ENCODE assay signal across 21 cellular contexts in genomic region chr19:48552406-48553322, GRCh38. TPM values are rescaled to one million over a fixed set of nuclear protein-coding genes. Genes with fewer than 3 reads are reported as not detected.
DNase-seq lines count a peak whose midpoint lies in the region; ATAC-seq, FAIRE-seq and TF ChIP-seq lines count a peak whose summit lies in the region.
"Had no signal": no experiment of that assay in that cellular context is flagged by ENCODE, and none has a peak within 500 bp of the region (broad histone marks: within the 10 kb centered on the region; RNA-seq: fewer than 3 reads in every experiment).

No MANE protein-coding gene starts in this region.

- no peak overlapping the region for H3K27ac Mint-ChIP-seq in activated CD8-positive, alpha-beta T cell treated with anti-CD3 and anti-CD28 coated beads, Interleukin-2, amount 10 ng/mL, durations not matched to agents 7 days and 5 days
- no peak overlapping the region for H3K27ac Mint-ChIP-seq in activated CD8-positive, alpha-beta T cell treated with anti-CD3 and anti-CD28 coated beads for 36 hours
- peak overlapping the region; percentile 57; the same call in 1 of the 2 replicates for H3K27ac Mint-ChIP-seq in WTC11
- no peak overlapping the region for H3K27ac Mint-ChIP-seq in natural killer cell
- H3K27ac Mint-ChIP-seq: naive B cell; stimulated activated effector memory CD8-positive, alpha-beta T cell treated with anti-CD3 and anti-CD28 coated beads, Interleukin-12 subunit alpha, Interleukin-12 subunit beta, amount 100 ng/mL, for 72 hours had no signal

- no peaks in the 10 kb centered on the region for H3K79me2 ChIP-seq in HepG2 (ENCODE audit: insufficient read depth, low read length)

- intact Hi-C loops in activated CD8-positive, alpha-beta T cell treated with anti-CD3 and anti-CD28 coated beads for 36 hours (cut with micrococcal nuclease) = no loop called here
- intact Hi-C loops in HepG2 (cut with micrococcal nuclease; ENCODE audit: unreplicated experiment) (loop anchor here (5.0 kb wide), 1 partner anchor 35 kb away; no protein-coding TSS in a partner anchor), natural killer cell (cut with micrococcal nuclease) (no loop called here)

- no TSS peak for BruUV-seq in HepG2 (replicated peaks; lab: Mats Ljungman, UMichigan)

- no peaks in the 10 kb centered on the region for H3K4me1 Mint-ChIP-seq in activated CD8-positive, alpha-beta T cell treated with anti-CD3 and anti-CD28 coated beads, Interleukin-2, amount 10 ng/mL, durations not matched to agents 7 days and 5 days (ENCODE audit: low read depth)
- no peaks in the 10 kb centered on the region for H3K4me1 Mint-ChIP-seq in activated CD8-positive, alpha-beta T cell treated with anti-CD3 and anti-CD28 coated beads for 36 hours (ENCODE audit: low read depth)
- H3K4me1 Mint-ChIP-seq in WTC11 = peaks cover 25% of the 10 kb centered on the region
- H3K4me1 Mint-ChIP-seq in natural killer cell = no peaks in the 10 kb centered on the region
- H3K4me1 Mint-ChIP-seq: naive B cell; stimulated activated effector memory CD8-positive, alpha-beta T cell treated with anti-CD3 and anti-CD28 coated beads, Interleukin-12 subunit alpha, Interleukin-12 subunit beta, amount 100 ng/mL, for 72 hours had no signal

- no peaks in the 10 kb centered on the region for H3K27me3 Mint-ChIP-seq in activated CD8-positive, alpha-beta T cell treated with anti-CD3 and anti-CD28 coated beads, Interleukin-2, amount 10 ng/mL, durations not matched to agents 7 days and 5 days (ENCODE audit: low read depth)
- no peaks in the 10 kb centered on the region for H3K27me3 Mint-ChIP-seq in activated CD8-positive, alpha-beta T cell treated with anti-CD3 and anti-CD28 coated beads for 36 hours
- H3K27me3 Mint-ChIP-seq in WTC11 (ENCODE audit: low read depth) (no peaks in the 10 kb centered on the region), natural killer cell (ENCODE audit: low read depth in 2 of 2) (peaks cover 0 to 5% of the 10 kb centered on the region in 2 donors)

- no peak for TF ChIP-seq EP300 in HepG2 (IDR thresholded peaks at IDR 0.05; ENCODE audit: low read depth in 2 of 2, low read length in 2 of 2)
- no peak for TF ChIP-seq EP300 in HepG2 (CRISPR knock-in tag; IDR thresholded peaks at IDR 0.05; ENCODE audit: borderline replicate concordance)
- no peak for TF ChIP-seq EP300 in gastroesophageal sphincter (IDR thresholded peaks at IDR 0.05)

- H3K27me3 ChIP-seq in HepG2 (ENCODE audit: control insufficient read depth in 1 of 2, insufficient read depth in 2 of 2, low read length in 2 of 2) (peaks cover 0 to 15% of the 10 kb centered on the region in 2 experiments; a peak in 3 of 5 replicates), gastroesophageal sphincter (peaks cover 62% of the 10 kb centered on the region)

- TF ChIP-seq RAD21 in HepG2 (CRISPR knock-in tag; IDR thresholded peaks at IDR 0.05) = no peak

- H3K9me3 ChIP-seq in HepG2 (ENCODE audit: low read length) (no peaks in the 10 kb centered on the region), gastroesophageal sphincter (no peaks in the 10 kb centered on the region)

- CTCF ChIA-PET in activated CD8-positive, alpha-beta T cell treated with anti-CD3 and anti-CD28 coated beads, Interleukin-2, amount 10 ng/mL, durations not matched to agents 7 days and 5 days (lab: Charles Lee) = interaction anchor here (1.0 kb wide), 1 partner anchor 36 kb away, joined by 3 read pairs; no protein-coding TSS in a partner anchor
- CTCF ChIA-PET in activated CD8-positive, alpha-beta T cell treated with anti-CD3 and anti-CD28 coated beads for 36 hours (lab: Charles Lee) = interaction anchor here (0.6 to 0.9 kb wide), 2 partner anchors 11 to 36 kb away, joined by 3 read pairs; no protein-coding TSS in a partner anchor
- CTCF ChIA-PET in WTC11 (lab: Charles Lee) = interaction anchor here (0.6 to 3.0 kb wide), 9 partner anchors 16 to 239 kb away, joined by 3 to 24 read pairs (median 3); no protein-coding TSS in a partner anchor
- CTCF ChIA-PET in HepG2 (lab: Yijun Ruan, JAX; ENCODE audit: low intra/inter-chr PET ratio, low total read pairs) = interaction anchor here (0.6 kb wide), 1 partner anchor 632 kb away, joined by 3 read pairs; no protein-coding TSS in a partner anchor

- no peaks in the 10 kb centered on the region for H3K9me3 Mint-ChIP-seq in activated CD8-positive, alpha-beta T cell treated with anti-CD3 and anti-CD28 coated beads, Interleukin-2, amount 10 ng/mL, durations not matched to agents 7 days and 5 days (ENCODE audit: insufficient read depth)
- H3K9me3 Mint-ChIP-seq in activated CD8-positive, alpha-beta T cell treated with anti-CD3 and anti-CD28 coated beads for 36 hours = no peaks in the 10 kb centered on the region
- no peaks in the 10 kb centered on the region for H3K9me3 Mint-ChIP-seq in WTC11
- no peaks in the 10 kb centered on the region for H3K9me3 Mint-ChIP-seq in natural killer cell
- H3K9me3 Mint-ChIP-seq: CD4-positive, CD25-positive, alpha-beta regulatory T cell; naive B cell; stimulated activated effector memory CD8-positive, alpha-beta T cell treated with anti-CD3 and anti-CD28 coated beads, Interleukin-12 subunit alpha, Interleukin-12 subunit beta, amount 100 ng/mL, for 72 hours had no signal

- no peaks in the 10 kb centered on the region for H3K36me3 ChIP-seq in HepG2 (replicated peaks in 1 of 2; ENCODE audit: control insufficient read depth in 1 of 2, insufficient read depth in 2 of 2, low read length in 2 of 2)
- no peaks in the 10 kb centered on the region for H3K36me3 ChIP-seq in gastroesophageal sphincter

- H3K36me3 Mint-ChIP-seq in activated CD8-positive, alpha-beta T cell treated with anti-CD3 and anti-CD28 coated beads, Interleukin-2, amount 10 ng/mL, durations not matched to agents 7 days and 5 days (ENCODE audit: low read depth) = no peaks in the 10 kb centered on the region
- H3K36me3 Mint-ChIP-seq in activated CD8-positive, alpha-beta T cell treated with anti-CD3 and anti-CD28 coated beads for 36 hours (ENCODE audit: low read depth) = no peaks in the 10 kb centered on the region
- H3K36me3 Mint-ChIP-seq in WTC11 (no peaks in the 10 kb centered on the region), natural killer cell (no peaks in the 10 kb centered on the region)
- H3K36me3 Mint-ChIP-seq: CD4-positive, CD25-positive, alpha-beta regulatory T cell; naive B cell had no signal

- 52% methylated on average over 11 of the region's 19 CpGs for WGBS in HepG2 (ENCODE audit: low lambda C conversion rate)
- 81 to 85% methylated on average over 6 to 12 of the region's 19 CpGs for WGBS in gastroesophageal sphincter (ENCODE audit: low coverage in 1 of 2), 2 donors

- no peak for TF ChIP-seq CTCF in activated CD8-positive, alpha-beta T cell treated with anti-CD3 and anti-CD28 coated beads for 36 hours (IDR thresholded peaks at IDR 0.05)
- no peak for TF ChIP-seq CTCF in WTC11 (IDR thresholded peaks at IDR 0.05)
- no peak for TF ChIP-seq CTCF in HepG2 (CRISPR knock-in tag; IDR thresholded peaks at IDR 0.05)
- TF ChIP-seq CTCF in gastroesophageal sphincter (IDR thresholded peaks at IDR 0.05) = no peak
- TF ChIP-seq CTCF in natural killer cell (IDR thresholded peaks at IDR 0.05) = no peak

- H3K4me3 ChIP-seq in HepG2 (replicated peaks in 1 of 3; ENCODE audit: insufficient read depth in 1 of 3, low read depth in 2 of 3, low read length in 3 of 3) = no peak overlapping the region
- H3K4me3 ChIP-seq in gastroesophageal sphincter = no peak overlapping the region
- H3K4me3 ChIP-seq: coronary artery had no signal

- H4K20me1 ChIP-seq in HepG2 (ENCODE audit: insufficient read depth, low read length) = no peaks in the 10 kb centered on the region

- TF ChIP-seq POLR2A in HepG2 (IDR thresholded peaks at IDR 0.05; ENCODE audit: insufficient read depth in 1 of 2, low read depth in 2 of 2, low read length in 2 of 2) (no peak), gastroesophageal sphincter (IDR thresholded peaks at IDR 0.05) (no peak)

- in situ Hi-C loops in HepG2 (cut with HindIII; ENCODE audit: extremely low pct_ligation_motif_present, low pct_unique_long_range_greater_than_20kb) = no loop called here

- POLR2A ChIA-PET in activated CD8-positive, alpha-beta T cell treated with anti-CD3 and anti-CD28 coated beads, Interleukin-2, amount 10 ng/mL, durations not matched to agents 7 days and 5 days (lab: Charles Lee) = no interaction called here
- POLR2A ChIA-PET in activated CD8-positive, alpha-beta T cell treated with anti-CD3 and anti-CD28 coated beads for 36 hours (lab: Charles Lee) = interaction anchor here (0.5 kb wide), 1 partner anchor 25 kb away, joined by 4 read pairs; no protein-coding TSS in a partner anchor
- POLR2A ChIA-PET in WTC11 (lab: Charles Lee) (interaction anchor here (0.6 to 2.8 kb wide), 4 partner anchors 29 to 50 kb away, joined by 3 to 6 read pairs (median 4); no protein-coding TSS in a partner anchor), HepG2 (lab: Yijun Ruan, JAX) (interaction anchor here (2.4 kb wide), 1 partner anchor 65 kb away, joined by 9 read pairs; no protein-coding TSS in a partner anchor)

- FAIRE-seq in HepG2 (lab: Jason Lieb, UNC) = no peak
- FAIRE-seq: GM18507 had no signal

- DNase-seq in activated CD8-positive, alpha-beta T cell treated with anti-CD3 and anti-CD28 coated beads, Interleukin-2, amount 10 ng/mL, durations not matched to agents 7 days and 5 days = no peak
- DNase-seq in activated CD8-positive, alpha-beta T cell treated with anti-CD3 and anti-CD28 coated beads for 36 hours = no peak
- no peak for DNase-seq in WTC11 (ENCODE audit: low spot score)
- DNase-seq in HepG2 (ENCODE audit: low spot score) = no peak
- no peak for DNase-seq in iPS-NIHi7 (ENCODE audit: extremely low spot score)
- DNase-seq in natural killer cell = no peak
- no peak for DNase-seq in NCI-H187 (lab: John Stamatoyannopoulos, UW)
- DNase-seq: activated naive CD4-positive, alpha-beta T cell treated with anti-CD3 and anti-CD28 coated beads, Interleukin-2, amount 50 U/mL, for 16 hours; CD4-positive, CD25-positive, alpha-beta regulatory T cell; naive B cell; NCI-H1694; NCI-H446 treated with DMSO at 0.1 percent for 48 hours had no signal

- peak; percentile 33 for ATAC-seq in activated CD8-positive, alpha-beta T cell treated with anti-CD3 and anti-CD28 coated beads, Interleukin-2, amount 10 ng/mL, durations not matched to agents 7 days and 5 days
- ATAC-seq in activated CD8-positive, alpha-beta T cell treated with anti-CD3 and anti-CD28 coated beads for 36 hours = no peak
- ATAC-seq in WTC11 (no peak), HepG2 (peak; percentile 14), gastroesophageal sphincter (no peak), natural killer cell (no peak)

- H3K27ac ChIP-seq in HepG2 (ENCODE audit: extremely low read length, insufficient read depth, low read length) (no peak overlapping the region), gastroesophageal sphincter (no peak overlapping the region)
- H3K27ac ChIP-seq: coronary artery had no signal

- peaks cover 82% of the 10 kb centered on the region for H3K4me1 ChIP-seq in HepG2 (ENCODE audit: insufficient read depth, low read length)
- H3K4me1 ChIP-seq in gastroesophageal sphincter = no peaks in the 10 kb centered on the region

- peak overlapping the region; percentile 43; the same call in 1 of the 2 replicates for H3K4me2 ChIP-seq in HepG2 (ENCODE audit: low read depth, low read length)

- no peak overlapping the region for H3K9ac ChIP-seq in HepG2 (ENCODE audit: insufficient read depth, low read depth, low read length)

- no peak overlapping the region for H2AFZ ChIP-seq in HepG2 (ENCODE audit: low read length)

- H3K4me3 Mint-ChIP-seq in activated CD8-positive, alpha-beta T cell treated with anti-CD3 and anti-CD28 coated beads, Interleukin-2, amount 10 ng/mL, durations not matched to agents 7 days and 5 days = no peak overlapping the region
- no peak overlapping the region for H3K4me3 Mint-ChIP-seq in activated CD8-positive, alpha-beta T cell treated with anti-CD3 and anti-CD28 coated beads for 36 hours
- no peak overlapping the region for H3K4me3 Mint-ChIP-seq in WTC11
- no peak overlapping the region for H3K4me3 Mint-ChIP-seq in natural killer cell
- H3K4me3 Mint-ChIP-seq: CD4-positive, CD25-positive, alpha-beta regulatory T cell; naive B cell; stimulated activated effector memory CD8-positive, alpha-beta T cell treated with anti-CD3 and anti-CD28 coated beads, Interleukin-12 subunit alpha, Interleukin-12 subunit beta, amount 100 ng/mL, for 72 hours had no signal

RNA-seq across cellular contexts. Expression of gene SULT2B1, which starts 0.7 kb away (rescaled TPM):
- total RNA-seq in activated CD8-positive, alpha-beta T cell treated with anti-CD3 and anti-CD28 coated beads, Interleukin-2, amount 10 ng/mL, durations not matched to agents 7 days and 5 days = not detected
- not detected for total RNA-seq in activated CD8-positive, alpha-beta T cell treated with anti-CD3 and anti-CD28 coated beads for 36 hours
- total RNA-seq in WTC11 (2021) (0.96 to 2.1 TPM (median 1.3 TPM) in 3 replicates), HepG2 (2016; rRNA removed; fragmentation: Illumina TruSeq; extraction: Trizol) (not detected in 2 replicates), gastroesophageal sphincter (1 to 10 TPM in 2 of 4 donors, under 1 TPM in 1, not detected in 1; 0.93 to 3.9 (median 1.0) TPM), natural killer cell (under 1 TPM in 1 of 3 donors, not detected in 2; 0.40 TPM)
- total RNA-seq in HepG2 (2016; cell fraction: cytosol; rRNA removed; fragmentation: Illumina TruSeq; extraction: Trizol; ENCODE audit: low read depth) = not detected in 2 replicates
- total RNA-seq in HepG2 (2016; cell fraction: insoluble cytoplasmic fraction; rRNA removed; fragmentation: Illumina TruSeq; extraction: Trizol) = not detected in 2 replicates
- not detected in 2 replicates for total RNA-seq in HepG2 (2016; cell fraction: membrane; rRNA removed; fragmentation: Illumina TruSeq; extraction: Trizol)
- total RNA-seq in HepG2 (2016; cell fraction: nucleus; rRNA removed; fragmentation: Illumina TruSeq; extraction: Trizol) = not detected in 2 replicates
- 0.07 and 0.13 TPM in 2 replicates for polyA plus RNA-seq in HepG2 (2011; rRNA removed)
- polyA plus RNA-seq in HepG2 (2011; cell fraction: cytosol; rRNA removed) = not detected in 2 replicates
- not detected in 2 replicates for polyA plus RNA-seq in HepG2 (2011; cell fraction: nucleus; rRNA removed)
- polyA plus RNA-seq in HepG2 (2012) = 0.19 TPM in 1 of 2 replicates, not detected in the other
- polyA plus RNA-seq in HepG2 (2016; cell fraction: cytosol; fragmentation: Illumina TruSeq; extraction: Trizol; ENCODE audit: low read depth) = 0.14 TPM in 1 of 2 replicates, not detected in the other
- polyA plus RNA-seq in HepG2 (2016; cell fraction: insoluble cytoplasmic fraction; fragmentation: Illumina TruSeq; extraction: Trizol; ENCODE audit: low read depth) = not detected in 2 replicates
- not detected in 2 replicates for polyA plus RNA-seq in HepG2 (2016; cell fraction: membrane; fragmentation: Illumina TruSeq; extraction: Trizol; ENCODE audit: low read depth)
- not detected in 2 replicates for polyA plus RNA-seq in HepG2 (2016; cell fraction: nucleus; fragmentation: Illumina TruSeq; extraction: Trizol; ENCODE audit: insufficient read depth, low read depth)
- polyA minus RNA-seq in HepG2 (2011; rRNA and poly(A)+ RNA removed; ENCODE audit: low replicate concordance) = 0.30 and 0.56 TPM in 2 replicates
- not detected in 2 replicates for polyA minus RNA-seq in HepG2 (2011; cell fraction: cytosol; rRNA and poly(A)+ RNA removed)
- polyA minus RNA-seq in HepG2 (2011; cell fraction: nucleus; rRNA and poly(A)+ RNA removed) = not detected in 2 replicates
- total RNA-seq: CD4-positive, CD25-positive, alpha-beta regulatory T cell; glomerular endothelial cell had no signal

RNA-seq across cellular contexts. Expression of gene LMTK3, which starts 41.0 kb away (rescaled TPM):
- 1 to 10 TPM; 2.8 to 3.7 TPM for total RNA-seq in activated CD8-positive, alpha-beta T cell treated with anti-CD3 and anti-CD28 coated beads, Interleukin-2, amount 10 ng/mL, durations not matched to agents 7 days and 5 days
- total RNA-seq in activated CD8-positive, alpha-beta T cell treated with anti-CD3 and anti-CD28 coated beads for 36 hours = 1 to 10 TPM; 3.4 to 4.0 TPM
- total RNA-seq in WTC11 (2021) (15.9 to 19.4 TPM (median 19.1 TPM) in 3 replicates), HepG2 (2016; rRNA removed; fragmentation: Illumina TruSeq; extraction: Trizol) (0.22 and 0.29 TPM in 2 replicates), gastroesophageal sphincter (1 to 10 TPM in 1 of 4 donors, under 1 TPM in 3; 0.13 to 1.2 (median 0.30) TPM), natural killer cell (1 to 10 TPM in 2 of 3 donors, under 1 TPM in 1; 0.64 to 2.9 (median 1.9) TPM)
- 0.10 and 0.18 TPM in 2 replicates for total RNA-seq in HepG2 (2016; cell fraction: cytosol; rRNA removed; fragmentation: Illumina TruSeq; extraction: Trizol; ENCODE audit: low read depth)
- total RNA-seq in HepG2 (2016; cell fraction: insoluble cytoplasmic fraction; rRNA removed; fragmentation: Illumina TruSeq; extraction: Trizol) = 0.27 and 0.45 TPM in 2 replicates
- 0.09 and 0.21 TPM in 2 replicates for total RNA-seq in HepG2 (2016; cell fraction: membrane; rRNA removed; fragmentation: Illumina TruSeq; extraction: Trizol)
- total RNA-seq in HepG2 (2016; cell fraction: nucleus; rRNA removed; fragmentation: Illumina TruSeq; extraction: Trizol) = 0.38 and 0.47 TPM in 2 replicates
- 0.18 and 0.30 TPM in 2 replicates for polyA plus RNA-seq in HepG2 (2011; rRNA removed)
- 0.10 and 0.19 TPM in 2 replicates for polyA plus RNA-seq in HepG2 (2011; cell fraction: cytosol; rRNA removed)
- polyA plus RNA-seq in HepG2 (2011; cell fraction: nucleus; rRNA removed) = 1.7 and 2.2 TPM in 2 replicates
- 1.6 and 2.0 TPM in 2 replicates for polyA plus RNA-seq in HepG2 (2012)
- 0.05 and 0.07 TPM in 2 replicates for polyA plus RNA-seq in HepG2 (2016; cell fraction: cytosol; fragmentation: Illumina TruSeq; extraction: Trizol; ENCODE audit: low read depth)
- polyA plus RNA-seq in HepG2 (2016; cell fraction: insoluble cytoplasmic fraction; fragmentation: Illumina TruSeq; extraction: Trizol; ENCODE audit: low read depth) = 0.45 and 0.47 TPM in 2 replicates
- polyA plus RNA-seq in HepG2 (2016; cell fraction: membrane; fragmentation: Illumina TruSeq; extraction: Trizol; ENCODE audit: low read depth) = 0.09 and 0.14 TPM in 2 replicates
- 1.5 and 1.6 TPM in 2 replicates for polyA plus RNA-seq in HepG2 (2016; cell fraction: nucleus; fragmentation: Illumina TruSeq; extraction: Trizol; ENCODE audit: insufficient read depth, low read depth)
- 0.16 and 0.23 TPM in 2 replicates for polyA minus RNA-seq in HepG2 (2011; rRNA and poly(A)+ RNA removed; ENCODE audit: low replicate concordance)
- polyA minus RNA-seq in HepG2 (2011; cell fraction: cytosol; rRNA and poly(A)+ RNA removed) = 0.18 and 0.69 TPM in 2 replicates
- 0.25 and 0.39 TPM in 2 replicates for polyA minus RNA-seq in HepG2 (2011; cell fraction: nucleus; rRNA and poly(A)+ RNA removed)
- total RNA-seq: glomerular endothelial cell, SK-MEL-5 had no signal
- polyA plus RNA-seq: CD4-positive, CD25-positive, alpha-beta regulatory T cell had no signal

RNA-seq across cellular contexts. Expression of gene SPACA4, which starts 53.9 kb away (rescaled TPM):
- not detected for total RNA-seq in activated CD8-positive, alpha-beta T cell treated with anti-CD3 and anti-CD28 coated beads, Interleukin-2, amount 10 ng/mL, durations not matched to agents 7 days and 5 days
- not detected for total RNA-seq in activated CD8-positive, alpha-beta T cell treated with anti-CD3 and anti-CD28 coated beads for 36 hours
- total RNA-seq in WTC11 (2021) (not detected in 3 replicates), HepG2 (2016; rRNA removed; fragmentation: Illumina TruSeq; extraction: Trizol) (not detected in 2 replicates), gastroesophageal sphincter (not detected), natural killer cell (not detected)
- not detected in 2 replicates for total RNA-seq in HepG2 (2016; cell fraction: cytosol; rRNA removed; fragmentation: Illumina TruSeq; extraction: Trizol; ENCODE audit: low read depth)
- not detected in 2 replicates for total RNA-seq in HepG2 (2016; cell fraction: insoluble cytoplasmic fraction; rRNA removed; fragmentation: Illumina TruSeq; extraction: Trizol)
- not detected in 2 replicates for total RNA-seq in HepG2 (2016; cell fraction: membrane; rRNA removed; fragmentation: Illumina TruSeq; extraction: Trizol)
- total RNA-seq in HepG2 (2016; cell fraction: nucleus; rRNA removed; fragmentation: Illumina TruSeq; extraction: Trizol) = not detected in 2 replicates
- polyA plus RNA-seq in HepG2 (2011; rRNA removed) = not detected in 2 replicates
- polyA plus RNA-seq in HepG2 (2011; cell fraction: cytosol; rRNA removed) = not detected in 2 replicates
- polyA plus RNA-seq in HepG2 (2011; cell fraction: nucleus; rRNA removed) = not detected in 2 replicates
- polyA plus RNA-seq in HepG2 (2012) = not detected in 2 replicates
- polyA plus RNA-seq in HepG2 (2016; cell fraction: cytosol; fragmentation: Illumina TruSeq; extraction: Trizol; ENCODE audit: low read depth) = not detected in 2 replicates
- polyA plus RNA-seq in HepG2 (2016; cell fraction: insoluble cytoplasmic fraction; fragmentation: Illumina TruSeq; extraction: Trizol; ENCODE audit: low read depth) = not detected in 2 replicates
- not detected in 2 replicates for polyA plus RNA-seq in HepG2 (2016; cell fraction: membrane; fragmentation: Illumina TruSeq; extraction: Trizol; ENCODE audit: low read depth)
- polyA plus RNA-seq in HepG2 (2016; cell fraction: nucleus; fragmentation: Illumina TruSeq; extraction: Trizol; ENCODE audit: insufficient read depth, low read depth) = not detected in 2 replicates
- not detected in 2 replicates for polyA minus RNA-seq in HepG2 (2011; rRNA and poly(A)+ RNA removed; ENCODE audit: low replicate concordance)
- polyA minus RNA-seq in HepG2 (2011; cell fraction: cytosol; rRNA and poly(A)+ RNA removed) = not detected in 2 replicates
- polyA minus RNA-seq in HepG2 (2011; cell fraction: nucleus; rRNA and poly(A)+ RNA removed) = not detected in 2 replicates
- total RNA-seq: A673; CD4-positive, CD25-positive, alpha-beta regulatory T cell; glomerular endothelial cell; posterior vena cava; SK-MEL-5 had no signal
- polyA plus RNA-seq: thymus had no signal

Comparison
In these comparisons a context has a peak if more than half of its experiments do, and no peak if none do; other contexts are left out.
1. ATAC-seq: peak in activated CD8-positive, alpha-beta T cell treated with anti-CD3 and anti-CD28 coated beads, Interleukin-2, amount 10 ng/mL, durations not matched to agents 7 days and 5 days (single experiment) and HepG2 (single experiment); none in activated CD8-positive, alpha-beta T cell treated with anti-CD3 and anti-CD28 coated beads for 36 hours (single experiment), WTC11 (single experiment), gastroesophageal sphincter (single experiment) and natural killer cell (0 of 3).